In the genomic region with DNA sequence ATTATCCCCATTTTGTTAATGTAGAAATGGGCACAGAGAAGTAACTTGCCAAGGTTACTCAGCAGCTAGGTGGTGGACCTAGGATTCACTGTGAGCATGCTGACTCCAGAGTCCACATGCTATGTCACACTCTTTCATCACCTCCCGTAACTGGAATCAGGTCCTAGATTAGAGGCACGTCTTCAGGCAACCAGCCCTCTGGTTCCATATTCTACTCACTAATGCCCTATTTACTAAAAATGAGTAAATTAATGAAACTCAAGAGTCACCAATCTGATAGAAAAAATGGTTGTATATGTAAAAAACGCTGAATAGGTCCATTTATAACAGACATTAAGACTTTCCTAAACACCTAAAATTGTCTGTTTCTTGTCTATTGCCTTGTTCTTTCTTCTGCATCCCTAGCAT, we compare ENCODE assay signal across 8 cellular contexts. TPM values are rescaled to one million over a fixed set of nuclear protein-coding genes. Genes with fewer than 3 reads are reported as not detected.
DNase-seq lines count a peak whose midpoint lies in the region; ATAC-seq and TF ChIP-seq lines count a peak whose summit lies in the region.

No MANE protein-coding gene starts in this region.

- intact Hi-C loops in left ventricle myocardium superior (cut with micrococcal nuclease), result no loop called here
- intact Hi-C loops in Right ventricle myocardium inferior (cut with DNase I), result no loop called here
- intact Hi-C loops in upper lobe of right lung (cut with DNase I), result no loop called here
- intact Hi-C loops in testis (cut with DNase I; ENCODE audit: low total_unique reads), result no loop called here
- intact Hi-C loops in dorsolateral prefrontal cortex (cut with DNase I), result no loop called here

- ATAC-seq in left ventricle myocardium superior (peak; percentile 55), Right ventricle myocardium inferior (no peak), HG03175 (IDR thresholded peaks at IDR 0.05; ENCODE audit: unreplicated experiment) (peak; percentile 27), upper lobe of right lung (peak; percentile 65)

- no peak for DNase-seq in left ventricle myocardium superior
- no peak for DNase-seq in Right ventricle myocardium inferior (ENCODE audit: missing footprints)
- DNase-seq in upper lobe of right lung, result no peak
- no peak for DNase-seq in testis
- DNase-seq in dorsolateral prefrontal cortex, result no peak
- no peak for DNase-seq in NCI-H226

- H3K36me3 ChIP-seq in endocrine pancreas (ENCODE audit: control insufficient read depth, insufficient read depth, low read length) (no peaks in the 10 kb centered on the region), upper lobe of right lung (no peaks in the 10 kb centered on the region), testis (ENCODE audit: low read depth, missing control alignments) (no peaks in the 10 kb centered on the region)

- 77 to 90% methylated on average over 3 of the region's 3 CpGs for WGBS in testis, 2 donors

- TF ChIP-seq CTCF in upper lobe of right lung (IDR thresholded peaks at IDR 0.05) (no peak), testis (IDR thresholded peaks at IDR 0.05) (no peak), dorsolateral prefrontal cortex (IDR thresholded peaks at IDR 0.05 in 54 of 56, conservative IDR thresholded peaks at IDR 0.05 in 2 of 56; ENCODE audit: low read depth in 1 of 56, partially characterized antibody in 56 of 56) (no peak)

- H3K4me1 ChIP-seq in endocrine pancreas (ENCODE audit: control insufficient read depth, insufficient read depth, low read length), result peaks cover 19% of the 10 kb centered on the region
- H3K4me1 ChIP-seq in upper lobe of right lung, result peaks cover 33% of the 10 kb centered on the region
- H3K4me1 ChIP-seq in testis, result no peaks in the 10 kb centered on the region

- no peak for TF ChIP-seq POLR2A in testis (IDR thresholded peaks at IDR 0.05)

- peak overlapping the region; percentile 24 for H3K4me3 ChIP-seq in endocrine pancreas (ENCODE audit: control insufficient read depth, insufficient read depth, low read length)
- H3K4me3 ChIP-seq in upper lobe of right lung, result no peak overlapping the region
- no peak overlapping the region for H3K4me3 ChIP-seq in testis
- H3K4me3 ChIP-seq in dorsolateral prefrontal cortex, result no peak overlapping the region

- no peaks in the 10 kb centered on the region for H3K27me3 ChIP-seq in endocrine pancreas (ENCODE audit: control insufficient read depth, insufficient read depth, low read length)
- H3K27me3 ChIP-seq in upper lobe of right lung, result no peaks in the 10 kb centered on the region
- no peaks in the 10 kb centered on the region for H3K27me3 ChIP-seq in testis
- no peaks in the 10 kb centered on the region for H3K27me3 ChIP-seq in dorsolateral prefrontal cortex

- H3K27ac ChIP-seq in upper lobe of right lung (peak overlapping the region; percentile 26), testis (no peak overlapping the region), dorsolateral prefrontal cortex (no peak overlapping the region)

- H3K9ac ChIP-seq in endocrine pancreas (ENCODE audit: control insufficient read depth, insufficient read depth, low read length), result no peak overlapping the region

- no peaks in the 10 kb centered on the region for H3K9me3 ChIP-seq in endocrine pancreas (ENCODE audit: control insufficient read depth, low read length)
- H3K9me3 ChIP-seq in upper lobe of right lung, result no peaks in the 10 kb centered on the region
- H3K9me3 ChIP-seq in testis, result no peaks in the 10 kb centered on the region

RNA-seq across cellular contexts. Expression of gene RUFY3, which starts 7.7 kb away (rescaled TPM):
- total RNA-seq in left ventricle myocardium superior (22.1 TPM), Right ventricle myocardium inferior (23.0 TPM), upper lobe of right lung (98.2 TPM), testis (100 to 1,000 TPM; 220 to 247 TPM), dorsolateral prefrontal cortex (100 to 1,000 TPM; 148 to 276 (median 235) TPM)
- polyA plus RNA-seq in testis (ENCODE audit: insufficient read depth, low read depth, low replicate concordance), result 84.7 TPM

RNA-seq across cellular contexts. Expression of gene UTP3, which starts 25.7 kb away (rescaled TPM):
- 14.2 TPM for total RNA-seq in left ventricle myocardium superior
- 14.8 TPM for total RNA-seq in Right ventricle myocardium inferior
- total RNA-seq in upper lobe of right lung, result 27.2 TPM
- total RNA-seq in testis, result 10 to 100 TPM; 25.4 to 26.0 TPM
- polyA plus RNA-seq in testis (ENCODE audit: insufficient read depth, low read depth, low replicate concordance), result 18.5 TPM
- total RNA-seq in dorsolateral prefrontal cortex, result 10 to 100 TPM; 13.8 to 28.6 (median 21.3) TPM

RNA-seq across cellular contexts. Expression of gene JCHAIN, which starts 47.8 kb away (rescaled TPM):
- total RNA-seq in left ventricle myocardium superior (7.0 TPM), Right ventricle myocardium inferior (6.5 TPM), upper lobe of right lung (99.1 TPM), testis (under 1 TPM in 1 of 2 donors, not detected in 1; 0.99 TPM), dorsolateral prefrontal cortex (1 to 10 TPM in 12 of 120 experiments, under 1 TPM in 5, not detected in 103; 0.37 to 3.5 (median 1.5) TPM)
- polyA plus RNA-seq in testis (ENCODE audit: insufficient read depth, low read depth, low replicate concordance), result 34.0 TPM

Comparison
In these comparisons a context has a peak if more than half of its experiments do, and no peak if none do; other contexts are left out.
1. RNA of gene JCHAIN, which starts 47.8 kb away (total RNA-seq): 99.1 TPM in upper lobe of right lung (single experiment); 7.0 TPM in left ventricle myocardium superior (single experiment), 6.5 TPM in Right ventricle myocardium inferior (single experiment), 0.99 TPM in testis and 0.37 to 3.5 TPM in dorsolateral prefrontal cortex; every median in the first group is over 10 times any median in the second.